Comparison of ENCODE assay signal across 28 cellular contexts in genomic region chr12:104809251-104809650, GRCh38.
"Had no signal": no experiment of that assay in that cellular context is flagged by ENCODE, and none has a peak within 500 bp of the region (broad histone marks: within the 10 kb centered on the region; RNA-seq: fewer than 3 reads in every experiment).

No MANE protein-coding gene starts in this region.

- H3K27me3 Mint-ChIP-seq: effector memory CD8-positive, alpha-beta T cell; progenitor cell of endocrine pancreas had no signal

- H3K27me3 ChIP-seq: heart right ventricle, neural progenitor cell, right lobe of liver, stomach, thyroid gland, vagina had no signal

- H3K79me2 ChIP-seq: parathyroid adenoma had no signal

- FAIRE-seq: endometrium, islet of Langerhans, small intestine had no signal

- H3K4me1 ChIP-seq: heart right ventricle, lower lobe of right lung, neural progenitor cell, parathyroid adenoma, right lobe of liver, stomach, thyroid gland, vagina had no signal

- H3K9me3 Mint-ChIP-seq: effector memory CD8-positive, alpha-beta T cell; nephron; neural progenitor cell had no signal

- DNase-seq: dermis blood vessel endothelial cell; effector memory CD8-positive, alpha-beta T cell; foreskin melanocyte; glutamatergic neuron; heart right ventricle; hippocampal formation; kidney glomerular epithelial cell; left ventricle myocardium superior; lower lobe of right lung; mesendoderm; midbrain; naive thymus-derived CD4-positive, alpha-beta T cell; right lobe of liver; small intestine; stimulated activated CD4-positive, alpha-beta T cell treated with anti-CD3 and anti-CD28 coated beads, Interleukin-15, amount 100 ng/mL, for 24 hours; stimulated activated CD4-positive, alpha-beta T cell treated with anti-CD3 and anti-CD28 coated beads, Interleukin-2, amount 100 ng/mL, for 48 hours; stimulated activated naive CD4-positive, alpha-beta T cell; stomach; thyroid gland; trophoblast cell had no signal

- H3K27ac Mint-ChIP-seq: effector memory CD8-positive, alpha-beta T cell; naive thymus-derived CD4-positive, alpha-beta T cell; nephron; neural progenitor cell; progenitor cell of endocrine pancreas had no signal

- H3K4me1 Mint-ChIP-seq: naive thymus-derived CD4-positive, alpha-beta T cell; nephron; neural progenitor cell had no signal

- H3K9me3 ChIP-seq: heart right ventricle, lower lobe of right lung, right lobe of liver, stomach, thyroid gland, vagina had no signal

- H2AFZ ChIP-seq: neural progenitor cell, parathyroid adenoma had no signal

- H3K4me3 Mint-ChIP-seq: effector memory CD8-positive, alpha-beta T cell; naive thymus-derived CD4-positive, alpha-beta T cell; nephron; neural progenitor cell had no signal

- H3K36me3 Mint-ChIP-seq: neural progenitor cell had no signal

- ATAC-seq: effector memory CD8-positive, alpha-beta T cell; heart right ventricle; left ventricle myocardium superior; lower lobe of right lung; naive thymus-derived CD4-positive, alpha-beta T cell; right lobe of liver had no signal

- H3K4me2 ChIP-seq: neural progenitor cell had no signal

- H3K36me3 ChIP-seq: heart right ventricle, lower lobe of right lung, neural progenitor cell, stomach, thyroid gland, vagina had no signal

- H3K27ac ChIP-seq: coronary artery, heart right ventricle, lower lobe of right lung, neural progenitor cell, parathyroid adenoma, right lobe of liver, stomach, thyroid gland, vagina had no signal

- H3K4me3 ChIP-seq: coronary artery, heart right ventricle, lower lobe of right lung, neural progenitor cell, right lobe of liver, stomach, thyroid gland, vagina had no signal

- H3K9ac ChIP-seq: neural progenitor cell, parathyroid adenoma had no signal
